15 cellular contexts compared by ENCODE assay signal in the genomic region with DNA sequence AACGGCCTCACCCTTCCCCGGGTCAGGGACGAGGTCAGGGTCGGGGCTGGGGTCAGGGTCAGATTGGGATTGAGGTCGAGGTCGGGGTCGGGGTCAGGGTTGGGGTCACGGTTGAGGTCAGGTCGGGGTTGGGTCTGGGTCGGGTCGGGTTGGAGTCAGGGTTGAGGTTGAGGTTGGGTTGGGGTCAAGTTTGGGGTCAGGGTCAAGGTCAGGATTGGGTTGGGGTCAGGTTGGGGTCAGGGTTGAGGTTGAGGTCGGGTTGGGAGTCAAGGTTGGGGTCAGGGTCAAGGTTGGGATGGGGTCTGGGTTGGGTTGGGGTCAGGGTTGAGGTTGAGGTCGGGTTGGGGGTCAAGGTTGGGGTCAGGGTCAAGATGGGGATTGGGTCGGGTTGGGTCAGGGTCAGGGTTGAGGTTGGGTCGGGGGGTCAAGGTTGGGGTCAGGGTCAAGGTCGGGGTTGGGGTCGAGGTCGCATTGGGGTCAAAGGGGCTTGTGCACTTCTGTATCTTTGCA.
DNase-seq lines count a peak whose midpoint lies in the region; ATAC-seq, FAIRE-seq and TF ChIP-seq lines count a peak whose summit lies in the region.
"Had no signal": no experiment of that assay in that cellular context is flagged by ENCODE, and none has a peak within 500 bp of the region (broad histone marks: within the 10 kb centered on the region; RNA-seq: fewer than 3 reads in every experiment).

No MANE protein-coding gene starts in this region.

- no peaks in the 10 kb centered on the region for H4K20me1 ChIP-seq in BLaER1 treated with 17β-estradiol and CSF1 and Interleukin-3, amounts not matched to agents 10 nM and 100 nM
- no peaks in the 10 kb centered on the region for H4K20me1 ChIP-seq in K562 (replicated peaks; ENCODE audit: control insufficient read depth, insufficient read depth, low read length)

- H3K4me3 Mint-ChIP-seq in activated naive CD4-positive, alpha-beta T cell treated with anti-CD3 and anti-CD28 coated beads, Interleukin-2, amount 10 ng/mL, durations not matched to agents 7 days and 5 days: no peak overlapping the region
- H3K4me3 Mint-ChIP-seq: activated T-helper 1 cell treated with anti-CD3 and anti-CD28 coated beads, Interleukin-12 subunit alpha, Interleukin-12 subunit beta, Interleukin-2, Interleukin-4 antibody, amounts not matched to agents 30 ng/mL and 10 ng/mL and 1 ng/mL, durations not matched to agents 14 hours and 24 hours and 36 hours; naive thymus-derived CD4-positive, alpha-beta T cell had no signal

- POLR2A ChIA-PET in K562 (lab: Yijun Ruan, JAX): no interaction called here

- peaks cover 25% of the 10 kb centered on the region for H3K79me2 ChIP-seq in K562 (ENCODE audit: control insufficient read depth, insufficient read depth, low read length)

- no peak overlapping the region; a peak in 1 of 20 replicates for H3K4me3 ChIP-seq in BLaER1 treated with 17β-estradiol and CSF1 and Interleukin-3, amounts not matched to agents 10 nM and 100 nM
- no peak overlapping the region for H3K4me3 ChIP-seq in K562
- H3K4me3 ChIP-seq in kidney (ENCODE audit: low read length in 2 of 2): no peak overlapping the region
- no peak overlapping the region for H3K4me3 ChIP-seq in gastrocnemius medialis

- FAIRE-seq in K562 (lab: Jason Lieb, UNC): no peak
- no peak for FAIRE-seq in kidney (lab: Jason Lieb, UNC)
- FAIRE-seq in urothelium cell line (lab: Jason Lieb, UNC): no peak

- H3K9me3 Mint-ChIP-seq in activated naive CD4-positive, alpha-beta T cell treated with anti-CD3 and anti-CD28 coated beads, Interleukin-2, amount 10 ng/mL, durations not matched to agents 7 days and 5 days: no peaks in the 10 kb centered on the region
- H3K9me3 Mint-ChIP-seq: activated T-helper 1 cell treated with anti-CD3 and anti-CD28 coated beads, Interleukin-12 subunit alpha, Interleukin-12 subunit beta, Interleukin-2, Interleukin-4 antibody, amounts not matched to agents 30 ng/mL and 10 ng/mL and 1 ng/mL, durations not matched to agents 14 hours and 24 hours and 36 hours; naive thymus-derived CD4-positive, alpha-beta T cell had no signal

- H3K36me3 Mint-ChIP-seq in activated naive CD4-positive, alpha-beta T cell treated with anti-CD3 and anti-CD28 coated beads, Interleukin-2, amount 10 ng/mL, durations not matched to agents 7 days and 5 days: no peaks in the 10 kb centered on the region
- H3K36me3 Mint-ChIP-seq: naive thymus-derived CD4-positive, alpha-beta T cell had no signal

- H3K4me1 Mint-ChIP-seq in activated naive CD4-positive, alpha-beta T cell treated with anti-CD3 and anti-CD28 coated beads, Interleukin-2, amount 10 ng/mL, durations not matched to agents 7 days and 5 days: peaks cover 3% of the 10 kb centered on the region

- ATAC-seq in K562 (no peak), gastrocnemius medialis (no peak)
- ATAC-seq: naive thymus-derived CD4-positive, alpha-beta T cell had no signal

- H3K4me2 ChIP-seq in BLaER1 treated with 17β-estradiol and CSF1 and Interleukin-3, amounts not matched to agents 10 nM and 100 nM: peak overlapping the region; percentile 74 to 96 (median 82)
- no peak overlapping the region for H3K4me2 ChIP-seq in K562 (ENCODE audit: insufficient read depth, low read length)

- H3K9me3 ChIP-seq in BLaER1 treated with 17β-estradiol and CSF1 and Interleukin-3, amounts not matched to agents 10 nM and 100 nM (replicated peaks in 1 of 11): no peaks in the 10 kb centered on the region
- H3K9me3 ChIP-seq in K562 (replicated peaks; ENCODE audit: control insufficient read depth, insufficient read depth, low read depth, low read length) (no peaks in the 10 kb centered on the region), kidney (ENCODE audit: control insufficient read depth in 1 of 2, low read length in 2 of 2) (no peaks in the 10 kb centered on the region), gastrocnemius medialis (no peaks in the 10 kb centered on the region)

- intact Hi-C loops in K562 (cut with micrococcal nuclease) (no loop called here), kidney (cut with DNase I) (no loop called here), gastrocnemius medialis (cut with DNase I; ENCODE audit: low total_unique reads) (no loop called here)

- H2AFZ ChIP-seq in K562 (ENCODE audit: low read depth, low read length): no peak overlapping the region

- peak overlapping the region in 8 of 11 experiments; percentile 5 to 85 (median 54); a peak in 13 of 22 replicates for H3K27ac ChIP-seq in BLaER1 treated with 17β-estradiol and CSF1 and Interleukin-3, amounts not matched to agents 10 nM and 100 nM
- H3K27ac ChIP-seq in K562 (ENCODE audit: extremely low read depth, low read depth, low read length): no peak overlapping the region
- peak overlapping the region; percentile 67 to 79 for H3K27ac ChIP-seq in kidney (ENCODE audit: low read depth in 2 of 2, low read length in 2 of 2)
- peak overlapping the region; percentile 38 to 81 (median 71) for H3K27ac ChIP-seq in gastrocnemius medialis

- no peak overlapping the region for H3K27ac Mint-ChIP-seq in activated naive CD4-positive, alpha-beta T cell treated with anti-CD3 and anti-CD28 coated beads, Interleukin-2, amount 10 ng/mL, durations not matched to agents 7 days and 5 days
- H3K27ac Mint-ChIP-seq: activated T-helper 1 cell treated with anti-CD3 and anti-CD28 coated beads, Interleukin-12 subunit alpha, Interleukin-12 subunit beta, Interleukin-2, Interleukin-4 antibody, amounts not matched to agents 30 ng/mL and 10 ng/mL and 1 ng/mL, durations not matched to agents 14 hours and 24 hours and 36 hours had no signal

- H3K4me1 ChIP-seq in BLaER1 treated with 17β-estradiol and CSF1 and Interleukin-3, amounts not matched to agents 10 nM and 100 nM: peaks cover 51 to 100% (median 98%) of the 10 kb centered on the region in 10 experiments
- H3K4me1 ChIP-seq in K562 (replicated peaks in 1 of 2; ENCODE audit: control insufficient read depth in 2 of 2, insufficient read depth in 2 of 2, low read length in 2 of 2) (peaks cover 26 to 35% of the 10 kb centered on the region in 2 experiments), kidney (ENCODE audit: control insufficient read depth in 1 of 2, insufficient read depth in 1 of 2, low read depth in 1 of 2, low read length in 2 of 2) (peaks cover 21 to 27% of the 10 kb centered on the region in 2 donors), gastrocnemius medialis (peaks cover 21 to 26% of the 10 kb centered on the region in 2 donors)

- CTCF ChIA-PET in K562 (lab: Yijun Ruan, JAX; ENCODE audit: low intra/inter-chr PET ratio): no interaction called here
- CTCF ChIA-PET in activated naive CD4-positive, alpha-beta T cell treated with anti-CD3 and anti-CD28 coated beads, Interleukin-2, amount 10 ng/mL, durations not matched to agents 7 days and 5 days (lab: Charles Lee): no interaction called here

- in situ Hi-C loops in K562 (cut with MboI): no loop called here
- in situ Hi-C loops in gastrocnemius medialis (cut with MboI; ENCODE audit: low sequenced_read_pairs in 4 of 4): no loop called here

- TF ChIP-seq CTCF in K562 (IDR thresholded peaks at IDR 0.05 in 2 of 3, conservative IDR thresholded peaks at IDR 0.05 in 1 of 3; ENCODE audit: insufficient read depth in 2 of 3, low read depth in 1 of 3, low read length in 3 of 3): no peak
- TF ChIP-seq CTCF in kidney (IDR thresholded peaks at IDR 0.05; ENCODE audit: borderline replicate concordance, extremely low read depth, insufficient read depth): no peak
- TF ChIP-seq CTCF in gastrocnemius medialis (IDR thresholded peaks at IDR 0.05 in 4 of 5, conservative IDR thresholded peaks at IDR 0.05 in 1 of 5): no peak

- DNase-seq in K562 (ENCODE audit: extremely low read depth in 1 of 4, low spot score in 3 of 4) (no peak), kidney (no peak), gastrocnemius medialis (no peak), AG08395 (ENCODE audit: low spot score) (no peak), urothelium cell line (ENCODE audit: low spot score) (no peak), NCI-H82 treated with DMSO at 0.1 percent for 48 hours (lab: John Stamatoyannopoulos, UW; ENCODE audit: unreplicated experiment) (no peak)
- no peak for DNase-seq in activated naive CD4-positive, alpha-beta T cell treated with anti-CD3 and anti-CD28 coated beads, Interleukin-2, amount 10 ng/mL, durations not matched to agents 7 days and 5 days
- DNase-seq: ACHN; naive thymus-derived CD4-positive, alpha-beta T cell; NCI-H1694 treated with DMSO at 0.1 percent for 48 hours; NCI-H446 treated with DMSO at 0.1 percent for 48 hours; stimulated activated CD4-positive, alpha-beta T cell treated with anti-CD3 and anti-CD28 coated beads, Interleukin-15, amount 100 ng/mL, for 24 hours; stimulated activated naive CD4-positive, alpha-beta T cell treated with Interleukin-2 at 50 U/mL for 16 hours had no signal

- no peaks in the 10 kb centered on the region for H3K27me3 Mint-ChIP-seq in activated naive CD4-positive, alpha-beta T cell treated with anti-CD3 and anti-CD28 coated beads, Interleukin-2, amount 10 ng/mL, durations not matched to agents 7 days and 5 days

- WGBS in K562 (ENCODE audit: insufficient coverage, low coverage, missing lambda C conversion rate): 39% methylated on average over 15 of the region's 18 CpGs

- TF ChIP-seq RAD21 in K562 (CRISPR knock-in tag; conservative IDR thresholded peaks at IDR 0.05 in 1 of 2, IDR thresholded peaks at IDR 0.05 in 1 of 2): no peak

- no TSS peak for BruUV-seq in K562 (replicated peaks; lab: Mats Ljungman, UMichigan)

- peak overlapping the region in 5 of 11 experiments; percentile 10 to 38 (median 16); a peak in 5 of 22 replicates for H3K9ac ChIP-seq in BLaER1 treated with 17β-estradiol and CSF1 and Interleukin-3, amounts not matched to agents 10 nM and 100 nM
- H3K9ac ChIP-seq in K562 (ENCODE audit: insufficient read depth in 1 of 2, low read depth in 2 of 2, low read length in 2 of 2): no peak overlapping the region
- no peak overlapping the region for H3K9ac ChIP-seq in kidney (ENCODE audit: low read length in 2 of 2)

- TF ChIP-seq POLR2A in K562 (conservative IDR thresholded peaks at IDR 0.05): no peak
- TF ChIP-seq POLR2A in gastrocnemius medialis (IDR thresholded peaks at IDR 0.05): no peak

- peaks cover 0 to 26% (median 0%) of the 10 kb centered on the region in 11 experiments; a peak in 4 of 22 replicates for H3K27me3 ChIP-seq in BLaER1 treated with 17β-estradiol and CSF1 and Interleukin-3, amounts not matched to agents 10 nM and 100 nM
- peaks cover 0 to 28% of the 10 kb centered on the region in 2 experiments; a peak in 2 of 5 replicates for H3K27me3 ChIP-seq in K562 (ENCODE audit: control insufficient read depth in 2 of 2, insufficient read depth in 2 of 2, low read length in 2 of 2)
- no peaks in the 10 kb centered on the region for H3K27me3 ChIP-seq in gastrocnemius medialis

- H3K9me1 ChIP-seq in K562 (ENCODE audit: control insufficient read depth, insufficient read depth, low read length): no peaks in the 10 kb centered on the region

- H3K36me3 ChIP-seq in BLaER1 treated with 17β-estradiol and CSF1 and Interleukin-3, amounts not matched to agents 10 nM and 100 nM: no peaks in the 10 kb centered on the region
- peaks cover 26% of the 10 kb centered on the region; the same call in 2 of the 3 replicates for H3K36me3 ChIP-seq in K562 (ENCODE audit: control insufficient read depth, insufficient read depth, low read length)
- H3K36me3 ChIP-seq in kidney (ENCODE audit: control insufficient read depth in 1 of 2, insufficient read depth in 2 of 2, low read length in 2 of 2): no peaks in the 10 kb centered on the region
- no peaks in the 10 kb centered on the region for H3K36me3 ChIP-seq in gastrocnemius medialis

- TF ChIP-seq EP300 in K562 (IDR thresholded peaks at IDR 0.05; ENCODE audit: low read length): no peak
